Comparison of ENCODE assay signal across 9 cellular contexts in the genomic region with DNA sequence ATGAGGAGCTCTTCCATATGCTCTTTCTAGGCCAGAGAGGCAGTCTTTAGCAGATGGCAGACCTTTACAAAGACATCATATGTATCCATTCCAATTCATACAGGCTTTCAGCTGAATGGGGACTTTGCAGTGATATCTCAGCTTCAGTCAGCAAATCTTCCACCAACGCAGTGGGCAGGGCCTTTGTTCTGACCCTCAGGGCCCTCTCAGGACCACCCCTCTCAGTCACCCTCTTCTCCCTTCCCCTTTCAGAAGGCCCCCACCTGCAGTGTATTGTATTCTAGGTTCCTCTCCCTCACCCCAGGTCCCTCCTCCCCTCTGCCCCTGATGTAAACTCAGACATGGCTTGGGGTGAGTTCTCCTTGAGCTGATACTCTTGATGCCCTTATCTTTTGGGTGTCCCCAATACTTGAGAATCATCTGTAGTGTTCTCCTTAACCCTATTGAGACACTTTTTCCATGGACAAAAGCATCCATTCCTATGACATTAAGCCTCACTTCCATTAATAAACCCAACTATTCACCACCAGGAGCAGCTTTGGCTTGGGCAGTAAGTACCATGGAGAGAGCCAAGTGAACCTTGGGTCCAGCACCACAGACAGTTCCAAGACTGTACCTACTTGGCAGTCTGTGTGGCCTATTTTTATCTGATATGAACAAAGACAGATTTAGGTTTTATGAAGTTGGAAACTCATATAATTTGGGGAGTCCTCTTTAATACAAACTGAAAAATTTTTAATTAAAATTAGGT.
DNase-seq lines count a peak whose midpoint lies in the region; ATAC-seq and TF ChIP-seq lines count a peak whose summit lies in the region.
"Had no signal": no experiment of that assay in that cellular context is flagged by ENCODE, and none has a peak within 500 bp of the region (broad histone marks: within the 10 kb centered on the region; RNA-seq: fewer than 3 reads in every experiment).

No MANE protein-coding gene starts in this region.

- WGBS in IMR-90 (ENCODE audit: extremely low coverage in 2 of 2, insufficient read length in 1 of 2), 2 experiments: no CpG with 5 or more reads among the region's 1 CpG
- 55 to 94% (median 76%) methylated on average over 1 of the region's 1 CpG for WGBS in stomach, 5 donors

- H3K4me1 ChIP-seq in A673 (ENCODE audit: insufficient read depth, low read length, poor library complexity, severe bottlenecking) (no peaks in the 10 kb centered on the region), IMR-90 (ENCODE audit: control insufficient read depth, insufficient read depth, low read length) (no peaks in the 10 kb centered on the region), stomach (no peaks in the 10 kb centered on the region)

- H3K9ac ChIP-seq in IMR-90 (ENCODE audit: low read depth, low read length): no peak overlapping the region

- H2BK120ac ChIP-seq in IMR-90 (ENCODE audit: low read depth, low read length): no peak overlapping the region

- no peak overlapping the region for H2AFZ ChIP-seq in IMR-90 (replicated peaks; ENCODE audit: low read length, poor library complexity)

- no peak overlapping the region for H2BK5ac ChIP-seq in IMR-90 (ENCODE audit: low read depth, low read length, poor library complexity, severe bottlenecking)

- no peak overlapping the region for H4K8ac ChIP-seq in IMR-90 (ENCODE audit: low read depth in 2 of 2, low read length in 2 of 2)

- no TSS peak for BruUV-seq in A673 (replicated peaks; lab: Mats Ljungman, UMichigan)
- BruUV-seq in IMR-90 (replicated peaks; lab: Mats Ljungman, UMichigan): no TSS peak

- no peak overlapping the region for H3K4me2 ChIP-seq in IMR-90 (ENCODE audit: low read depth, low read length)

- dilution Hi-C loops in IMR-90 (cut with HindIII; ENCODE audit: low sequenced_read_pairs, unreplicated experiment): no loop called here

- no peaks in the 10 kb centered on the region for H3K79me1 ChIP-seq in IMR-90 (ENCODE audit: low read depth in 1 of 2, low read length in 2 of 2)

- H2BK15ac ChIP-seq in IMR-90 (ENCODE audit: low read depth, low read length): no peak overlapping the region

- H3K56ac ChIP-seq in IMR-90 (ENCODE audit: extremely low read depth, insufficient read depth, low read length): no peak overlapping the region

- TF ChIP-seq POLR2A in IMR-90 (IDR thresholded peaks at IDR 0.05; ENCODE audit: low read depth, low read length): no peak
- no peak for TF ChIP-seq POLR2A in stomach (IDR thresholded peaks at IDR 0.05)

- in situ Hi-C loops in IMR-90 (cut with MboI; ENCODE audit: low sequenced_read_pairs) (no loop called here), astrocyte of the cerebellum (cut with HindIII; ENCODE audit: low sequenced_read_pairs) (loop anchor here (25.0 kb wide), 2 partner anchors 127 to 327 kb away; no protein-coding TSS in a partner anchor), GM13977 (cut with MboI; ENCODE audit: low pct_unique_long_range_greater_than_20kb, low sequenced_read_pairs, unreplicated experiment) (loop anchor here (10.0 kb wide), 1 partner anchor 310 kb away; no protein-coding TSS in a partner anchor)

- intact Hi-C loops in A673 (cut with micrococcal nuclease; ENCODE audit: unreplicated experiment): no loop called here
- intact Hi-C loops in IMR-90 (cut with micrococcal nuclease): no loop called here
- intact Hi-C loops in stomach (cut with DNase I; ENCODE audit: low total_unique reads): no loop called here

- H4K91ac ChIP-seq in IMR-90 (ENCODE audit: insufficient read depth, low read depth, low read length): no peak overlapping the region

- H3K36me3 ChIP-seq in A673 (ENCODE audit: insufficient read depth, low read length, poor library complexity, severe bottlenecking): no peaks in the 10 kb centered on the region
- H3K36me3 ChIP-seq in IMR-90 (ENCODE audit: control insufficient read depth, insufficient read depth, low read length): no peaks in the 10 kb centered on the region
- H3K36me3 ChIP-seq in stomach: no peaks in the 10 kb centered on the region

- TF ChIP-seq EP300 in stomach (IDR thresholded peaks at IDR 0.05): no peak

- TF ChIP-seq CTCF in A673 (conservative IDR thresholded peaks at IDR 0.05; ENCODE audit: low read depth, low read length) (no peak), IMR-90 (conservative IDR thresholded peaks at IDR 0.05; ENCODE audit: low read depth, low read length) (no peak), astrocyte of the cerebellum (IDR thresholded peaks at IDR 0.05; ENCODE audit: low read depth, low read length, missing control alignments) (peak; percentile 20), stomach (IDR thresholded peaks at IDR 0.05) (no peak), GM13977 (IDR thresholded peaks at IDR 0.05; ENCODE audit: extremely low read depth, insufficient read depth, missing control alignments) (no peak)

- peaks cover 12% of the 10 kb centered on the region for H3K27me3 ChIP-seq in A673 (replicated peaks; ENCODE audit: insufficient read depth, low read depth, low read length, poor library complexity)
- H3K27me3 ChIP-seq in IMR-90 (ENCODE audit: control insufficient read depth, insufficient read depth, low read length): no peaks in the 10 kb centered on the region
- peaks cover 0 to 3% (median 0%) of the 10 kb centered on the region in 3 donors for H3K27me3 ChIP-seq in stomach

- TF ChIP-seq RAD21 in IMR-90 (IDR thresholded peaks at IDR 0.05; ENCODE audit: low read length): no peak

- H3K9me3 ChIP-seq in A673 (ENCODE audit: low read depth, low read length, poor library complexity, severe bottlenecking) (no peaks in the 10 kb centered on the region), IMR-90 (ENCODE audit: control insufficient read depth, insufficient read depth, low read length) (no peaks in the 10 kb centered on the region), stomach (no peaks in the 10 kb centered on the region)

- no peak overlapping the region for H3K4ac ChIP-seq in IMR-90 (ENCODE audit: low read depth, low read length)

- H3K27ac ChIP-seq in A673 (ENCODE audit: low read depth, low read length, poor library complexity, severe bottlenecking) (no peak overlapping the region), IMR-90 (ENCODE audit: insufficient read depth, low read length) (no peak overlapping the region), stomach (no peak overlapping the region)

- H4K5ac ChIP-seq in IMR-90 (ENCODE audit: low read depth, low read length): no peak overlapping the region

- POLR2A ChIA-PET in A673 (lab: Charles Lee; ENCODE audit: low non-redundant PET): no interaction called here
- POLR2A ChIA-PET in IMR-90 (lab: Charles Lee; ENCODE audit: unreplicated experiment): no interaction called here

- H3K18ac ChIP-seq in IMR-90 (ENCODE audit: low read depth, low read length): no peak overlapping the region

- H3K9me1 ChIP-seq in IMR-90 (ENCODE audit: insufficient read depth, low read length): no peaks in the 10 kb centered on the region

- H3K14ac ChIP-seq in IMR-90 (replicated peaks; ENCODE audit: low read depth, low read length): no peak overlapping the region

- H3K4me3 ChIP-seq in A673 (ENCODE audit: low read depth, low read length, poor library complexity, severe bottlenecking) (no peak overlapping the region), IMR-90 (ENCODE audit: insufficient read depth, low read depth, low read length) (no peak overlapping the region), astrocyte of the cerebellum (ENCODE audit: low read depth, low read length) (no peak overlapping the region), stomach (no peak overlapping the region)

- ATAC-seq in IMR-90 (ENCODE audit: low read depth): peak; percentile 67
- ATAC-seq in HG02798 (IDR thresholded peaks at IDR 0.05; ENCODE audit: poor library complexity, unreplicated experiment): no peak
- ATAC-seq: activated CD4-positive, alpha-beta T cell treated with anti-CD3 and anti-CD28 coated beads for 36 hours had no signal

- no peaks in the 10 kb centered on the region for H4K20me1 ChIP-seq in IMR-90 (ENCODE audit: insufficient read depth, low read length)

- CTCF ChIA-PET in A673 (lab: Charles Lee) (no interaction called here), IMR-90 (lab: Yijun Ruan, JAX) (no interaction called here)

- H2BK20ac ChIP-seq in IMR-90 (ENCODE audit: low read depth, low read length): no peak overlapping the region

- H2AK9ac ChIP-seq in IMR-90 (replicated peaks; ENCODE audit: low read depth, low read length, poor library complexity): no peak overlapping the region

- DNase-seq in A673 (ENCODE audit: low spot score) (peak; percentile 26), IMR-90 (peak; percentile 44), astrocyte of the cerebellum (ENCODE audit: low read depth) (peak; percentile 46), iPS-NIHi7 (ENCODE audit: extremely low spot score) (peak; percentile 61), stomach (no peak), putamen (ENCODE audit: low spot score) (no peak), GM13977 (ENCODE audit: low spot score) (no peak)
- DNase-seq: activated CD4-positive, alpha-beta T cell treated with anti-CD3 and anti-CD28 coated beads for 36 hours had no signal

- no peak overlapping the region for H3K23ac ChIP-seq in IMR-90 (ENCODE audit: low read depth, low read length)

- H2AK5ac ChIP-seq in IMR-90 (ENCODE audit: low read depth, low read length): no peak overlapping the region

TF ChIP-seq in IMR-90, 13 proteins besides CTCF, POLR2A, EP300 and RAD21:
- TF ChIP-seq BHLHE40 (IDR thresholded peaks at IDR 0.05; ENCODE audit: low read depth, low read length) (no peak), RCOR1 (IDR thresholded peaks at IDR 0.05; ENCODE audit: insufficient replicate concordance, low read length) (peak; percentile 84), SMC3 (IDR thresholded peaks at IDR 0.05; ENCODE audit: low read depth, low read length) (no peak)
- TF ChIP-seq, protein P1, sequence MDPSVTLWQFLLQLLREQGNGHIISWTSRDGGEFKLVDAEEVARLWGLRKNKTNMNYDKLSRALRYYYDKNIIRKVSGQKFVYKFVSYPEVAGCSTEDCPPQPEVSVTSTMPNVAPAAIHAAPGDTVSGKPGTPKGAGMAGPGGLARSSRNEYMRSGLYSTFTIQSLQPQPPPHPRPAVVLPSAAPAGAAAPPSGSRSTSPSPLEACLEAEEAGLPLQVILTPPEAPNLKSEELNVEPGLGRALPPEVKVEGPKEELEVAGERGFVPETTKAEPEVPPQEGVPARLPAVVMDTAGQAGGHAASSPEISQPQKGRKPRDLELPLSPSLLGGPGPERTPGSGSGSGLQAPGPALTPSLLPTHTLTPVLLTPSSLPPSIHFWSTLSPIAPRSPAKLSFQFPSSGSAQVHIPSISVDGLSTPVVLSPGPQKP (IDR thresholded peaks at IDR 0.05; ENCODE audit: borderline replicate concordance, low read depth, low read length): no peak

Comparison
In these comparisons a context has a peak if more than half of its experiments do, and no peak if none do; other contexts are left out.
1. DNase-seq: peak in A673 (single experiment), IMR-90 (single experiment), astrocyte of the cerebellum (single experiment) and iPS-NIHi7 (single experiment); none in stomach (single experiment), putamen (single experiment) and GM13977 (single experiment).